Comparison of ENCODE assay signal across 10 cellular contexts in the genomic region with DNA sequence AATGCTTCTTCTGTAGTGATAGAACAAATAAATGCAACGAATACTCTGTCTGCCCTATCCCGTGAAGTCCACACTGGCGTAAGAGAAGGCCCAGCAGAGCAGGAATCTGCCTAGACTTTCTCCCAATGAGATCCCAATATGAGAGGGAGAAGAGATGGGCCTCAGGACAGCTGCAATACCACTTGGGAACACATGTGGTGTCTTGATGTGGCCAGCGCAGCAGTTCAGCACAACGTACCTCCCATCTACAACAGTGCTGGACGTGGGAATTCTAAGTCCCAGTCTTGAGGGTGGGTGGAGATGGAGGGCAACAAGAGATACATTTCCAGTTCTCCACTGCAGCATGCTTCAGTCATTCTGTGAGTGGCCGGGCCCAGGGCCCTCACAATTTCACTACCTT. TPM values are rescaled to one million over a fixed set of nuclear protein-coding genes. Genes with fewer than 3 reads are reported as not detected.
DNase-seq lines count a peak whose midpoint lies in the region; ATAC-seq, FAIRE-seq and TF ChIP-seq lines count a peak whose summit lies in the region.
"Had no signal": no experiment of that assay in that cellular context is flagged by ENCODE, and none has a peak within 500 bp of the region (broad histone marks: within the 10 kb centered on the region; RNA-seq: fewer than 3 reads in every experiment).

No MANE protein-coding gene starts in this region.

- H3K9me3 Mint-ChIP-seq in CD4-positive, alpha-beta T cell, result no peaks in the 10 kb centered on the region
- H3K9me3 Mint-ChIP-seq in T-cell, result no peaks in the 10 kb centered on the region

- H3K36me3 Mint-ChIP-seq in CD4-positive, alpha-beta T cell (ENCODE audit: low read depth), result peaks cover 58% of the 10 kb centered on the region
- peaks cover 47% of the 10 kb centered on the region for H3K36me3 Mint-ChIP-seq in T-cell

- H3K27me3 Mint-ChIP-seq in CD4-positive, alpha-beta T cell, result no peaks in the 10 kb centered on the region
- no peaks in the 10 kb centered on the region for H3K27me3 Mint-ChIP-seq in T-cell

- no peak for TF ChIP-seq POLR2A in GM12892 (IDR thresholded peaks at IDR 0.05; ENCODE audit: low read depth, low read length)

- H3K9me3 ChIP-seq in CD4-positive, alpha-beta T cell (ENCODE audit: control insufficient read depth, low read length), result no peaks in the 10 kb centered on the region
- H3K9me3 ChIP-seq: gastrocnemius medialis, SJCRH30 had no signal

- POLR2A ChIA-PET in CD4-positive, alpha-beta T cell (lab: Charles Lee), result no interaction called here
- POLR2A ChIA-PET in T-cell (lab: Charles Lee), result no interaction called here

- no peak overlapping the region for H3K4me3 Mint-ChIP-seq in CD4-positive, alpha-beta T cell
- H3K4me3 Mint-ChIP-seq in T-cell, result no peak overlapping the region

- H3K4me1 Mint-ChIP-seq in CD4-positive, alpha-beta T cell (ENCODE audit: low read depth), result peaks cover 78% of the 10 kb centered on the region
- peaks cover 76 to 87% (median 77%) of the 10 kb centered on the region in 3 donors for H3K4me1 Mint-ChIP-seq in T-cell

- H3K4me3 ChIP-seq in kidney epithelial cell (ENCODE audit: low read depth, low read length), result no peak overlapping the region
- H3K4me3 ChIP-seq: gastrocnemius medialis, SJCRH30 had no signal

- no peak for TF ChIP-seq CTCF in CD4-positive, alpha-beta T cell (IDR thresholded peaks at IDR 0.05)
- peak; percentile 5 for TF ChIP-seq CTCF in kidney epithelial cell (IDR thresholded peaks at IDR 0.05; ENCODE audit: insufficient read depth, low read length, poor library complexity, severe bottlenecking)

- no peak for DNase-seq in CD4-positive, alpha-beta T cell
- DNase-seq in GM12892 (ENCODE audit: insufficient read length) (no peak), T-cell (no peak), kidney epithelial cell (ENCODE audit: low read depth) (no peak), dermis blood vessel endothelial cell (no peak), DMS79 (lab: John Stamatoyannopoulos, UW) (no peak), NCI-H774 (lab: John Stamatoyannopoulos, UW) (no peak)
- DNase-seq: gastrocnemius medialis had no signal

- CTCF ChIA-PET in CD4-positive, alpha-beta T cell (lab: Charles Lee), result no interaction called here
- CTCF ChIA-PET in T-cell (lab: Charles Lee), result no interaction called here

- H3K36me3 ChIP-seq in kidney epithelial cell (ENCODE audit: control insufficient read depth, insufficient read depth, low read length), result no peaks in the 10 kb centered on the region
- H3K36me3 ChIP-seq: gastrocnemius medialis, SJCRH30 had no signal

- peak; percentile 26 for ATAC-seq in CD4-positive, alpha-beta T cell (ENCODE audit: poor library complexity)
- peak in 1 of 4 experiments; percentile 31 for ATAC-seq in T-cell (replicated peaks in 1 of 4)
- no peak for ATAC-seq in HG03469 (IDR thresholded peaks at IDR 0.05; ENCODE audit: unreplicated experiment)
- ATAC-seq: gastrocnemius medialis had no signal

- H3K27ac Mint-ChIP-seq in CD4-positive, alpha-beta T cell, result peak overlapping the region; percentile 79
- H3K27ac Mint-ChIP-seq in T-cell, result peak overlapping the region; percentile 53 to 84

- H3K27me3 ChIP-seq in CD4-positive, alpha-beta T cell (ENCODE audit: control insufficient read depth, insufficient read depth, low read length), result no peaks in the 10 kb centered on the region
- peaks cover 17% of the 10 kb centered on the region for H3K27me3 ChIP-seq in kidney epithelial cell (ENCODE audit: control insufficient read depth, insufficient read depth, low read length)

- H3K27ac ChIP-seq in CD4-positive, alpha-beta T cell (ENCODE audit: low read depth, low read length), result peak overlapping the region; percentile 37
- H3K27ac ChIP-seq: gastrocnemius medialis, SJCRH30 had no signal

- intact Hi-C loops in CD4-positive, alpha-beta T cell (cut with DNase I, micrococcal nuclease), result no loop called here

- peak; percentile 77 for FAIRE-seq in GM12892 (lab: Jason Lieb, UNC)

RNA-seq across cellular contexts. Expression of gene FIGNL1, which starts 45.8 kb away (rescaled TPM):
- total RNA-seq in CD4-positive, alpha-beta T cell, result 10 to 100 TPM; 10.4 to 11.5 TPM
- polyA plus RNA-seq in GM12892 (2012; ENCODE audit: missing spikeins), result 15.5 TPM
- total RNA-seq in T-cell (10 to 100 TPM; 10.3 to 17.1 (median 14.5) TPM), kidney epithelial cell (17.0 and 27.5 TPM in 2 replicates), dermis blood vessel endothelial cell (32.2 and 52.0 TPM in 2 replicates)
